22 cellular contexts compared by ENCODE assay signal in the genomic region with DNA sequence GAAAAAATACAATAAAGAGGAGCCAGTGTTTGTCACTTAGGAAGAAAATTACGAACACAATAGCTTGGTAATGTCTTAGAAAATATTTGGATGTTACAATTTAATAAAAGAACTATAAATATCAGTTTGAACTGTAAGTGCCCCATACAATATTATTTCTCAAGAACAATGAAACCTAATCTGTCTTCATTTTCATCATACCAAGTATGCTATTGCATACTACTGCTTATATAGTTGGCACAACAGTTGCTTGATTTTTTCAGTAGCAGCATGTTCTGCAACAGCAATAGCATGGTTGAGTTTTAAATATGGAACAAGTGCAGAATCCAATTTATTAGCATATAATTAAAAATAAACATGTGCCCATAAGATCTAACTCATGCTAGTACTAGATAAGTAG.
"Had no signal": no experiment of that assay in that cellular context is flagged by ENCODE, and none has a peak within 500 bp of the region (broad histone marks: within the 10 kb centered on the region; RNA-seq: fewer than 3 reads in every experiment).

No MANE protein-coding gene starts in this region.

- H3K9me3 ChIP-seq: colonic mucosa, esophagus muscularis mucosa, gastrocnemius medialis, heart left ventricle, left lung, lower lobe of right lung, mucosa of descending colon had no signal

- H2AFZ ChIP-seq: hepatocyte had no signal

- H3K27me3 ChIP-seq: colonic mucosa, dorsolateral prefrontal cortex, esophagus muscularis mucosa, gastrocnemius medialis, heart left ventricle, hepatocyte, left lung had no signal

- H3K79me2 ChIP-seq: hepatocyte had no signal

- H3K4me2 ChIP-seq: hepatocyte had no signal

- H3K27ac ChIP-seq: colonic mucosa, dorsolateral prefrontal cortex, esophagus muscularis mucosa, gastrocnemius medialis, heart left ventricle, hepatocyte, left lung, lower lobe of right lung had no signal

- ATAC-seq: gastrocnemius medialis; heart left ventricle; left cardiac atrium; left lung; left ventricle myocardium superior; lower lobe of right lung; mucosa of descending colon; naive thymus-derived CD8-positive, alpha-beta T cell had no signal

- H3K4me3 ChIP-seq: colonic mucosa, dorsolateral prefrontal cortex, esophagus muscularis mucosa, gastrocnemius medialis, heart left ventricle, hepatocyte, left lung, lower lobe of right lung, mucosa of descending colon had no signal

- H3K36me3 ChIP-seq: colonic mucosa, esophagus muscularis mucosa, gastrocnemius medialis, heart left ventricle, left lung, lower lobe of right lung had no signal

- DNase-seq: colonic mucosa; cortex of kidney; dermis blood vessel endothelial cell; dorsolateral prefrontal cortex; effector CD4-positive, alpha-beta T cell; effector memory CD4-positive, alpha-beta T cell; foreskin fibroblast; foreskin melanocyte; gastrocnemius medialis; heart left ventricle; hypothalamus; immature natural killer cell; left cardiac atrium; left lung; left ventricle myocardium superior; lower lobe of right lung; mesenchymal stem cell; mucosa of descending colon; naive B cell; naive thymus-derived CD8-positive, alpha-beta T cell had no signal

- H3K4me1 ChIP-seq: colonic mucosa, esophagus muscularis mucosa, gastrocnemius medialis, heart left ventricle, left lung, lower lobe of right lung had no signal
